Comparison of ENCODE assay signal across 8 cellular contexts in the genomic region with DNA sequence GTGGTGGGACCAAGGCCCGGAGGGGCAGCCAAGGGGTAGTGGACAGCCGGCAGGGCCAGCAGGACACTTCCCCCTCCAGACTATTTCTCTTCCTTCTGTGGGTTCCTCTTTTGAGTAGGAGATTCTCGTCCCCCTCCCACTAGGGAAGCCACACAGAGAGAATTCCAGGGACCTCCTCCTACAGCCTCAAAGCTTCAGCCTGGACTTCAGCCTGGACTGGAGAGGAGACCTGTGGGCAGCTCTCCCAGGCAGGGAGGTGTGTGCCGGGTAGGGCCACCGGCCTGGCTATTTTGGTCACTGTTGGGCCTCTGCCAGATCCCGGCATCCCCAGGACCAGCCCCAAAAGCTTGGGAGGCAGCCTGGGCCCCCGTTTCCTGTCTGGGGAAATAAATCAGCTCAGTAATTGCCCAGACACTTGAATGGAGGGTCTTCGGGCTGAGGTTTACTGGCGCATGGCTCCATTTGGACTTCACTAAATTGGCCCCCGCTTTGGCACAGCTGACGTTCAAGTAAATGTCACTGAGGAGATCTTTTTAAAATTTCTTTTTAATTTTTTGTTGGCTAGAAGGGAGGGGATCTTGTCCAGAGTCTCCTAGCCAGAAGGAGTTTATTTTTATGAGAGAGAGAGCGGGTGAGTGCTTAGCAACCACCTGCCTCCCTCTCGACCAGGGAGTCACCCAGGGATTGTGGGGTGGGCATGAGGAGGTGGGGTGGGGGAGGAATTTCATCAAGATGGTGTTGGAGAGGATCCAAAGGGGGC. TPM values are rescaled to one million over a fixed set of nuclear protein-coding genes. Genes with fewer than 3 reads are reported as not detected.
DNase-seq lines count a peak whose midpoint lies in the region; ATAC-seq and TF ChIP-seq lines count a peak whose summit lies in the region.

No MANE protein-coding gene starts in this region.

- no peaks in the 10 kb centered on the region for H3K9me3 Mint-ChIP-seq in activated naive CD8-positive, alpha-beta T cell treated with anti-CD3 and anti-CD28 coated beads for 36 hours

- H3K79me2 ChIP-seq in DND-41 (ENCODE audit: insufficient read depth, low read length), result peaks cover 45% of the 10 kb centered on the region

- peaks cover 45% of the 10 kb centered on the region for H3K4me1 Mint-ChIP-seq in activated naive CD8-positive, alpha-beta T cell treated with anti-CD3 and anti-CD28 coated beads for 36 hours

- WGBS in iPS DF 6.9 (ENCODE audit: insufficient coverage, insufficient read length), result no CpG with 5 or more reads among the region's 13 CpGs

- no peaks in the 10 kb centered on the region for H3K27me3 Mint-ChIP-seq in activated naive CD8-positive, alpha-beta T cell treated with anti-CD3 and anti-CD28 coated beads for 36 hours

- H3K4me3 ChIP-seq in DND-41 (ENCODE audit: low read depth in 1 of 2, low read length in 2 of 2) (peak overlapping the region; percentile 56 to 95; a peak in 3 of 4 replicates), iPS DF 6.9 (ENCODE audit: low read length) (peak overlapping the region; percentile 85; the same call in 1 of the 2 replicates), skeletal muscle tissue (ENCODE audit: low read length in 3 of 3) (peak overlapping the region; percentile 86 to 99 (median 95))

- H3K36me3 ChIP-seq in DND-41 (ENCODE audit: insufficient read depth, low read length) (no peaks in the 10 kb centered on the region), iPS DF 6.9 (ENCODE audit: control insufficient read depth, insufficient read depth, low read length) (no peaks in the 10 kb centered on the region), skeletal muscle tissue (ENCODE audit: control insufficient read depth in 3 of 3, insufficient read depth in 3 of 3, low read length in 3 of 3) (peaks cover 0 to 5% (median 0%) of the 10 kb centered on the region in 3 donors)

- TF ChIP-seq CTCF in DND-41 (IDR thresholded peaks at IDR 0.05; ENCODE audit: borderline replicate concordance, extremely low read depth, low read length, poor library complexity, severe bottlenecking), result no peak

- H3K9ac ChIP-seq in DND-41 (ENCODE audit: low read depth, low read length) (peak overlapping the region; percentile 61), skeletal muscle tissue (ENCODE audit: low read depth in 1 of 3, low read length in 3 of 3) (peak overlapping the region; percentile 77 to 97 (median 82))

- H3K27ac Mint-ChIP-seq in activated naive CD8-positive, alpha-beta T cell treated with anti-CD3 and anti-CD28 coated beads for 36 hours, result peak overlapping the region; percentile 93

- ATAC-seq in DND-41 (ENCODE audit: insufficient read depth, low read depth) (no peak), GM21528 (IDR thresholded peaks at IDR 0.05; ENCODE audit: low FRiP score, unreplicated experiment) (no peak), HG03280 (IDR thresholded peaks at IDR 0.05; ENCODE audit: unreplicated experiment) (no peak), HG03354 (IDR thresholded peaks at IDR 0.05; ENCODE audit: poor library complexity, severe bottlenecking, unreplicated experiment) (no peak)

- peaks cover 10% of the 10 kb centered on the region; the same call in 1 of the 2 replicates for H4K20me1 ChIP-seq in DND-41 (ENCODE audit: insufficient read depth, low read length)

- H3K9me3 ChIP-seq in DND-41 (ENCODE audit: insufficient read depth, low read length, severe bottlenecking), result no peaks in the 10 kb centered on the region
- H3K9me3 ChIP-seq in iPS DF 6.9 (ENCODE audit: control insufficient read depth, insufficient read depth, low read length), result no peaks in the 10 kb centered on the region
- no peaks in the 10 kb centered on the region for H3K9me3 ChIP-seq in skeletal muscle tissue (ENCODE audit: control insufficient read depth in 3 of 3, low read length in 3 of 3)

- DNase-seq in DND-41, result no peak
- peak; percentile 36 for DNase-seq in Kasumi-1 (lab: John Stamatoyannopoulos, UW)
- no peak for DNase-seq in activated naive CD8-positive, alpha-beta T cell treated with anti-CD3 and anti-CD28 coated beads for 36 hours
- no peak for DNase-seq in iPS DF 6.9 (ENCODE audit: low read depth, low spot score)

- H2AFZ ChIP-seq in DND-41 (ENCODE audit: low read depth, low read length), result peak overlapping the region; percentile 91

- H3K36me3 Mint-ChIP-seq in activated naive CD8-positive, alpha-beta T cell treated with anti-CD3 and anti-CD28 coated beads for 36 hours, result peaks cover 27% of the 10 kb centered on the region

- H3K4me1 ChIP-seq in DND-41 (ENCODE audit: insufficient read depth, low read length) (peaks cover 33% of the 10 kb centered on the region), iPS DF 6.9 (ENCODE audit: control insufficient read depth, insufficient read depth, low read length) (peaks cover 10% of the 10 kb centered on the region), skeletal muscle tissue (ENCODE audit: control insufficient read depth in 3 of 3, insufficient read depth in 3 of 3, low read length in 3 of 3) (peaks cover 43 to 64% (median 48%) of the 10 kb centered on the region in 3 donors)

- H3K27me3 ChIP-seq in DND-41 (ENCODE audit: insufficient read depth, low read length, poor library complexity) (no peaks in the 10 kb centered on the region), iPS DF 6.9 (ENCODE audit: control insufficient read depth, insufficient read depth, low read length) (no peaks in the 10 kb centered on the region), skeletal muscle tissue (ENCODE audit: control insufficient read depth in 3 of 3, insufficient read depth in 3 of 3, low read length in 3 of 3) (no peaks in the 10 kb centered on the region)

- peak overlapping the region; percentile 88 for H3K4me2 ChIP-seq in DND-41 (ENCODE audit: insufficient read depth, low read length)

- peak overlapping the region; percentile 73 for H3K27ac ChIP-seq in DND-41 (ENCODE audit: low read length)
- H3K27ac ChIP-seq in iPS DF 6.9 (ENCODE audit: low read length), result no peak overlapping the region
- H3K27ac ChIP-seq in skeletal muscle tissue (ENCODE audit: low read depth, low read length), result peak overlapping the region; percentile 97

- peak overlapping the region; percentile 91 for H3K4me3 Mint-ChIP-seq in activated naive CD8-positive, alpha-beta T cell treated with anti-CD3 and anti-CD28 coated beads for 36 hours

RNA-seq across cellular contexts. Expression of gene SLC6A6, which starts 1.4 kb away (rescaled TPM):
- total RNA-seq in activated naive CD8-positive, alpha-beta T cell treated with anti-CD3 and anti-CD28 coated beads for 36 hours, result 10 to 100 TPM; 38.6 to 38.7 TPM
- 5.7 TPM for total RNA-seq in skeletal muscle tissue

Comparison
In these comparisons a context has a peak if more than half of its experiments do, and no peak if none do; other contexts are left out.
1. DNase-seq: peak in Kasumi-1 (2 of 2); none in DND-41 (single experiment), activated naive CD8-positive, alpha-beta T cell treated with anti-CD3 and anti-CD28 coated beads for 36 hours (single experiment) and iPS DF 6.9 (single experiment).
2. Peak in every context shown above with its lines, with median percentiles within 50 percentile points of each other: H3K4me3 ChIP-seq.